33 cellular contexts compared by ENCODE assay signal in genomic region chr14:104567141-104567956, GRCh38. TPM values are rescaled to one million over a fixed set of nuclear protein-coding genes. Genes with fewer than 3 reads are reported as not detected.
"Had no signal": no experiment of that assay in that cellular context is flagged by ENCODE, and none has a peak within 500 bp of the region (broad histone marks: within the 10 kb centered on the region; RNA-seq: fewer than 3 reads in every experiment).

No MANE protein-coding gene starts in this region.

- H3K4me1 ChIP-seq: ascending aorta, SJSA1 had no signal

- H3K27ac Mint-ChIP-seq: activated CD4-positive, alpha-beta T cell treated with anti-CD3 and anti-CD28 coated beads, Interleukin-2, amount 10 ng/mL, durations not matched to agents 24 days and 14 days; activated CD8-positive, alpha-beta T cell treated with anti-CD3 and anti-CD28 coated beads for 36 hours; activated naive CD4-positive, alpha-beta T cell treated with anti-CD3 and anti-CD28 coated beads, Interleukin-2, amount 50 U/mL, for 24 hours; activated naive CD8-positive, alpha-beta T cell treated with anti-CD3 and anti-CD28 coated beads, Interleukin-2, amount 10 ng/mL, durations not matched to agents 7 days and 5 days; activated T-cell treated with anti-CD3 and anti-CD28 coated beads, Interleukin-2, amount 50 U/mL, for 24 hours; activated T-helper 2 cell treated with anti-CD3 and anti-CD28 coated beads, Interferon-gamma antibody, Interleukin-2, Interleukin-4, amounts not matched to agents 10 μg/mL and 5 μg/mL and 100 μg/mL, durations not matched to agents 14 hours and 24 hours and 36 hours had no signal

- H3K27me3 ChIP-seq: ascending aorta had no signal

- H3K4me1 Mint-ChIP-seq: activated CD4-positive, alpha-beta T cell treated with anti-CD3 and anti-CD28 coated beads, Interleukin-2, amount 10 ng/mL, durations not matched to agents 24 days and 14 days; activated naive CD4-positive, alpha-beta T cell treated with anti-CD3 and anti-CD28 coated beads, Interleukin-2, amount 50 U/mL, for 24 hours; activated naive CD8-positive, alpha-beta T cell treated with anti-CD3 and anti-CD28 coated beads, Interleukin-2, amount 10 ng/mL, durations not matched to agents 7 days and 5 days had no signal

- H3K27ac ChIP-seq: ascending aorta, breast epithelium, SJSA1 had no signal

- H3K4me3 ChIP-seq: ascending aorta, breast epithelium, SJSA1 had no signal

- H3K36me3 Mint-ChIP-seq: activated naive CD4-positive, alpha-beta T cell treated with anti-CD3 and anti-CD28 coated beads, Interleukin-2, amount 50 U/mL, for 24 hours; activated naive CD8-positive, alpha-beta T cell treated with anti-CD3 and anti-CD28 coated beads, Interleukin-2, amount 10 ng/mL, durations not matched to agents 7 days and 5 days had no signal

- ATAC-seq: activated CD8-positive, alpha-beta T cell treated with anti-CD3 and anti-CD28 coated beads for 36 hours; Panc1 had no signal

- H3K36me3 ChIP-seq: ascending aorta, breast epithelium, SJSA1 had no signal

- H3K9me3 ChIP-seq: ascending aorta, breast epithelium, SJSA1 had no signal

- DNase-seq: activated CD4-positive, alpha-beta T cell treated with anti-CD3 and anti-CD28 coated beads, Interleukin-2, amount 10 ng/mL, durations not matched to agents 24 days and 14 days; activated CD4-positive, alpha-beta T cell treated with anti-CD3 and anti-CD28 coated beads, Interleukin-2, amount 50 U/mL, for 4 hours; activated CD8-positive, alpha-beta T cell treated with anti-CD3 and anti-CD28 coated beads for 36 hours; activated gamma-delta T cell; activated naive CD4-positive, alpha-beta T cell treated with Interleukin-2 at 50 U/mL for 16 hours; activated naive CD8-positive, alpha-beta T cell treated with anti-CD3 and anti-CD28 coated beads, Interleukin-2, amount 10 ng/mL, durations not matched to agents 7 days and 5 days; activated T-cell treated with anti-CD3 and anti-CD28 coated beads, Interleukin-2, amount 50 U/mL, for 24 hours; amygdala; Kasumi-1; KG1; MM.1S; MV-4-11; NCI-H1092; NCI-H1436 treated with DMSO at 0.1 percent for 48 hours; NCI-H187 treated with DMSO at 0.1 percent for 48 hours; NCI-H2081; NCI-H2171 treated with DMSO at 0.1 percent for 48 hours; NCI-H2227 treated with DMSO at 0.1 percent for 48 hours; NCI-H510A treated with DMSO at 0.1 percent for 48 hours; NCI-H526 treated with DMSO at 0.1 percent for 48 hours; NCI-H82; SHP77; T1000 had no signal

- H3K4me3 Mint-ChIP-seq: activated CD4-positive, alpha-beta T cell treated with anti-CD3 and anti-CD28 coated beads, Interleukin-2, amount 10 ng/mL, durations not matched to agents 24 days and 14 days; activated CD8-positive, alpha-beta T cell treated with anti-CD3 and anti-CD28 coated beads for 36 hours; activated naive CD4-positive, alpha-beta T cell treated with anti-CD3 and anti-CD28 coated beads, Interleukin-2, amount 50 U/mL, for 24 hours; activated naive CD8-positive, alpha-beta T cell treated with anti-CD3 and anti-CD28 coated beads, Interleukin-2, amount 10 ng/mL, durations not matched to agents 7 days and 5 days; activated T-cell treated with anti-CD3 and anti-CD28 coated beads, Interleukin-2, amount 50 U/mL, for 24 hours had no signal

- H3K9me3 Mint-ChIP-seq: activated CD4-positive, alpha-beta T cell treated with anti-CD3 and anti-CD28 coated beads, Interleukin-2, amount 10 ng/mL, durations not matched to agents 24 days and 14 days; activated CD8-positive, alpha-beta T cell treated with anti-CD3 and anti-CD28 coated beads for 36 hours; activated naive CD4-positive, alpha-beta T cell treated with anti-CD3 and anti-CD28 coated beads, Interleukin-2, amount 50 U/mL, for 24 hours; activated naive CD8-positive, alpha-beta T cell treated with anti-CD3 and anti-CD28 coated beads, Interleukin-2, amount 10 ng/mL, durations not matched to agents 7 days and 5 days; activated T-cell treated with anti-CD3 and anti-CD28 coated beads, Interleukin-2, amount 50 U/mL, for 24 hours; activated T-helper 2 cell treated with anti-CD3 and anti-CD28 coated beads, Interferon-gamma antibody, Interleukin-2, Interleukin-4, amounts not matched to agents 10 μg/mL and 5 μg/mL and 100 μg/mL, durations not matched to agents 14 hours and 24 hours and 36 hours had no signal

RNA-seq across cellular contexts. Expression of gene C14orf180, which starts 12.2 kb away (rescaled TPM):
- total RNA-seq: activated CD4-positive, alpha-beta T cell treated with anti-CD3 and anti-CD28 coated beads, Interleukin-2, amount 10 ng/mL, durations not matched to agents 24 days and 14 days; activated CD8-positive, alpha-beta memory T cell treated with anti-CD3 and anti-CD28 coated beads for 36 hours; activated CD8-positive, alpha-beta T cell treated with anti-CD3 and anti-CD28 coated beads for 36 hours; activated naive CD8-positive, alpha-beta T cell treated with anti-CD3 and anti-CD28 coated beads, Interleukin-2, amount 10 ng/mL, durations not matched to agents 7 days and 5 days; activated T-helper 2 cell treated with anti-CD3 and anti-CD28 coated beads, Interferon-gamma antibody, Interleukin-2, Interleukin-4, amounts not matched to agents 10 μg/mL and 5 μg/mL and 100 μg/mL, durations not matched to agents 14 hours and 24 hours and 36 hours; RPMI7951; SJSA1; T-helper 1 cell treated with Interleukin-12 subunit alpha and Interleukin-12 subunit beta and Interleukin-4 antibody, amounts not matched to agents 30 ng/mL and 1 ng/mL, for 36 hours; T-helper 2 cell treated with Interferon-gamma antibody and Interleukin-4, amounts not matched to agents 100 ng/mL and 5 ng/mL, for 36 hours had no signal

RNA-seq across cellular contexts. Expression of gene TMEM179, which starts 37.2 kb away (rescaled TPM):
- total RNA-seq: activated CD8-positive, alpha-beta memory T cell treated with anti-CD3 and anti-CD28 coated beads for 36 hours; activated CD8-positive, alpha-beta T cell treated with anti-CD3 and anti-CD28 coated beads for 36 hours; activated naive CD8-positive, alpha-beta T cell treated with anti-CD3 and anti-CD28 coated beads, Interleukin-2, amount 10 ng/mL, durations not matched to agents 7 days and 5 days; ascending aorta; breast epithelium; RPMI7951; SJSA1 had no signal
